8 cellular contexts compared by ENCODE assay signal in genomic region chr9:99000480-99001395, GRCh38. TPM values are rescaled to one million over a fixed set of nuclear protein-coding genes. Genes with fewer than 3 reads are reported as not detected.
DNase-seq lines count a peak whose midpoint lies in the region; ATAC-seq, FAIRE-seq and TF ChIP-seq lines count a peak whose summit lies in the region.

No MANE protein-coding gene starts in this region.

- peaks cover 4 to 12% (median 5%) of the 10 kb centered on the region in 3 donors for H3K4me1 Mint-ChIP-seq in naive B cell

- peaks cover 3 to 33% (median 28%) of the 10 kb centered on the region in 3 donors for H3K27me3 Mint-ChIP-seq in naive B cell

- no peak overlapping the region for H4K8ac ChIP-seq in H1 (ENCODE audit: extremely low read depth, insufficient read depth, low read length)

- peak; percentile 71 to 78 for TF ChIP-seq RAD21 in H1 (IDR thresholded peaks at IDR 0.05 in 1 of 2, conservative IDR thresholded peaks at IDR 0.05 in 1 of 2; ENCODE audit: low read depth in 2 of 2, low read length in 2 of 2)

- H4K20me1 ChIP-seq in DND-41 (ENCODE audit: insufficient read depth, low read length) = no peaks in the 10 kb centered on the region
- H4K20me1 ChIP-seq in H1 (replicated peaks in 1 of 2; ENCODE audit: control insufficient read depth in 1 of 2, insufficient read depth in 2 of 2, low read length in 2 of 2) = no peaks in the 10 kb centered on the region

- H3K9me3 ChIP-seq in DND-41 (ENCODE audit: insufficient read depth, low read length, severe bottlenecking) (no peaks in the 10 kb centered on the region), H1 (ENCODE audit: insufficient read depth in 2 of 2, low read depth in 1 of 2, low read length in 1 of 2) (no peaks in the 10 kb centered on the region), tibial nerve (no peaks in the 10 kb centered on the region)

- H2AFZ ChIP-seq in DND-41 (ENCODE audit: low read depth, low read length) (no peak overlapping the region), H1 (ENCODE audit: low read length) (no peak overlapping the region)

- peak; percentile 67 for DNase-seq in DND-41
- peak; percentile 19 for DNase-seq in NCI-H524 treated with DMSO at 0.1 percent for 48 hours (lab: John Stamatoyannopoulos, UW)
- DNase-seq in activated CD4-positive, alpha-beta T cell treated with anti-CD3 and anti-CD28 coated beads, Interleukin-2, amount 50 U/mL, for 48 hours = peak; percentile 49 to 62
- DNase-seq in H1 (ENCODE audit: low read depth in 1 of 2, low spot score in 2 of 2) = no peak
- DNase-seq in naive B cell = peak; percentile 48
- peak in 1 of 2 donors; percentile 67 for DNase-seq in tibial nerve (ENCODE audit: low spot score in 2 of 2)
- no peak for DNase-seq in dedifferentiated amniotic fluid mesenchymal stem cell (ENCODE audit: extremely low spot score)

- 63% methylated on average over 5 of the region's 5 CpGs; no CpG with 5 or more reads in 1 of the 2 experiments for WGBS in H1 (ENCODE audit: extremely low coverage in 1 of 2, insufficient coverage in 1 of 2, insufficient read length in 1 of 2, insufficient replicate concordance in 2 of 2, low coverage in 1 of 2, low lambda C conversion rate in 2 of 2, missing lambda C conversion rate in 1 of 2), 2 experiments
- WGBS in tibial nerve, 2 donors = 80 to 82% methylated on average over 5 of the region's 5 CpGs

- H3K9ac ChIP-seq in DND-41 (ENCODE audit: low read depth, low read length) = no peak overlapping the region
- H3K9ac ChIP-seq in H1 (replicated peaks in 1 of 4; ENCODE audit: extremely low read depth in 1 of 4, low read depth in 3 of 4, low read length in 3 of 4) = no peak overlapping the region

- TF ChIP-seq POLR2A in H1 (IDR thresholded peaks at IDR 0.05; ENCODE audit: control extremely low read depth in 1 of 2, low read depth in 2 of 2, low read length in 2 of 2) (no peak), tibial nerve (IDR thresholded peaks at IDR 0.05) (no peak)

- no peaks in the 10 kb centered on the region for H3K23me2 ChIP-seq in H1 (ENCODE audit: low read depth, low read length)

- no peak overlapping the region for H3K56ac ChIP-seq in H1 (replicated peaks; ENCODE audit: insufficient read length, low read depth, low read length)

- TF ChIP-seq EP300 in H1 (IDR thresholded peaks at IDR 0.05; ENCODE audit: borderline replicate concordance in 1 of 2, low read depth in 2 of 2, low read length in 2 of 2) (no peak), tibial nerve (IDR thresholded peaks at IDR 0.05) (no peak)

- no peak overlapping the region for H3K4me3 Mint-ChIP-seq in naive B cell

- H3K4me1 ChIP-seq in DND-41 (ENCODE audit: insufficient read depth, low read length) (no peaks in the 10 kb centered on the region), H1 (replicated peaks in 1 of 4; ENCODE audit: control insufficient read depth in 3 of 4, insufficient read depth in 4 of 4, low read length in 3 of 4) (peaks cover 0 to 4% (median under 1%) of the 10 kb centered on the region in 4 experiments; a peak in 2 of 7 replicates), tibial nerve (peaks cover 0 to 41% (median 12%) of the 10 kb centered on the region in 4 donors)

- CTCF ChIA-PET in H1 (lab: Charles Lee; ENCODE audit: partially characterized antibody) = interaction anchor here (0.6 to 10.2 kb wide), 42 partner anchors 9 to 198 kb away, joined by 3 to 116 read pairs (median 4); partner anchors contain the start of gene COL15A1

- no peak overlapping the region for H2BK15ac ChIP-seq in H1 (ENCODE audit: low read length)

- peaks cover 2% of the 10 kb centered on the region for H3K27me3 ChIP-seq in DND-41 (ENCODE audit: insufficient read depth, low read length, poor library complexity)
- H3K27me3 ChIP-seq in H1 (replicated peaks in 1 of 4; ENCODE audit: control insufficient read depth in 3 of 4, extremely low read depth in 1 of 4, insufficient read depth in 3 of 4, low read length in 3 of 4) = no peaks in the 10 kb centered on the region; a peak in 1 of 7 replicates
- no peaks in the 10 kb centered on the region for H3K27me3 ChIP-seq in tibial nerve

- no peak overlapping the region for H4K5ac ChIP-seq in H1 (ENCODE audit: insufficient read length, low read depth, low read length)

- no peak overlapping the region for H2BK120ac ChIP-seq in H1 (replicated peaks; ENCODE audit: low read depth, low read length)

- H2BK12ac ChIP-seq in H1 (ENCODE audit: low read depth, low read length) = no peak overlapping the region

- ATAC-seq in DND-41 (ENCODE audit: insufficient read depth, low read depth) (peak; percentile 74), HG02759 (IDR thresholded peaks at IDR 0.05; ENCODE audit: unreplicated experiment) (peak; percentile 58), naive B cell (ENCODE audit: low read depth in 2 of 2) (peak; percentile 81 to 88)

- no peak overlapping the region for H3K4ac ChIP-seq in H1 (replicated peaks; ENCODE audit: insufficient read length, low read depth, low read length)

- H3K79me2 ChIP-seq in DND-41 (ENCODE audit: insufficient read depth, low read length) (no peaks in the 10 kb centered on the region), H1 (ENCODE audit: control insufficient read depth in 1 of 2, insufficient read depth in 2 of 2, low read length in 2 of 2) (no peaks in the 10 kb centered on the region)

- peak; percentile 76 for TF ChIP-seq CTCF in DND-41 (IDR thresholded peaks at IDR 0.05; ENCODE audit: borderline replicate concordance, extremely low read depth, low read length, poor library complexity, severe bottlenecking)
- TF ChIP-seq CTCF in H1 (IDR thresholded peaks at IDR 0.05; ENCODE audit: control extremely low read depth in 1 of 3, insufficient read depth in 1 of 3, low read depth in 1 of 3, low read length in 3 of 3) = peak; percentile 52 to 70 (median 56)
- peak; percentile 44 to 69 (median 53) for TF ChIP-seq CTCF in tibial nerve (IDR thresholded peaks at IDR 0.05)

- H3K4me2 ChIP-seq in DND-41 (ENCODE audit: insufficient read depth, low read length) (no peak overlapping the region), H1 (ENCODE audit: insufficient read depth in 1 of 2, low read depth in 2 of 2, low read length in 2 of 2) (peak overlapping the region in 1 of 2 experiments; percentile 9; a peak in 1 of 4 replicates)

- POLR2A ChIA-PET in H1 (lab: Charles Lee; ENCODE audit: partially characterized antibody) = interaction anchor here (1.0 to 2.7 kb wide), 2 partner anchors 104 to 121 kb away, joined by 3 to 9 read pairs; partner anchors contain the start of gene TGFBR1

- peaks cover 0 to 6% of the 10 kb centered on the region in 2 donors for H3K36me3 Mint-ChIP-seq in naive B cell

- no peak overlapping the region for H4K91ac ChIP-seq in H1 (replicated peaks; ENCODE audit: insufficient read length, low read length)

- H3K36me3 ChIP-seq in DND-41 (ENCODE audit: insufficient read depth, low read length) (no peaks in the 10 kb centered on the region), H1 (ENCODE audit: control insufficient read depth in 2 of 4, insufficient read depth in 4 of 4, low read length in 3 of 4) (no peaks in the 10 kb centered on the region), tibial nerve (peaks cover 0 to 23% (median 0%) of the 10 kb centered on the region in 3 donors)

- H3K23ac ChIP-seq in H1 (ENCODE audit: insufficient read length) = no peak overlapping the region

- no peak for FAIRE-seq in H1 (lab: Jason Lieb, UNC)

- H3K4me3 ChIP-seq in DND-41 (ENCODE audit: low read depth in 1 of 2, low read length in 2 of 2) = no peak overlapping the region
- no peak overlapping the region for H3K4me3 ChIP-seq in H1 (ENCODE audit: extremely low read depth in 1 of 4, insufficient read depth in 2 of 4, low read depth in 3 of 4, low read length in 4 of 4)
- no peak overlapping the region for H3K4me3 ChIP-seq in tibial nerve

- no peaks in the 10 kb centered on the region for H3K79me1 ChIP-seq in H1 (ENCODE audit: low read depth, low read length)

- H2BK20ac ChIP-seq in H1 (ENCODE audit: low read length) = no peak overlapping the region

- no peak overlapping the region for H3K14ac ChIP-seq in H1 (ENCODE audit: insufficient read length)

- no peak overlapping the region for H2AK5ac ChIP-seq in H1 (ENCODE audit: low read depth, low read length)

- no peaks in the 10 kb centered on the region for H3K9me3 Mint-ChIP-seq in naive B cell

- H3K27ac Mint-ChIP-seq in naive B cell = no peak overlapping the region

- H3K27ac ChIP-seq in DND-41 (ENCODE audit: low read length) (no peak overlapping the region), H1 (ENCODE audit: low read depth, low read length) (no peak overlapping the region), tibial nerve (no peak overlapping the region)

- no peak overlapping the region for H2BK5ac ChIP-seq in H1 (ENCODE audit: low read depth, low read length)

- H3K18ac ChIP-seq in H1 (ENCODE audit: extremely low read depth, low read length) = no peak overlapping the region

TF ChIP-seq in H1, 55 proteins besides CTCF, POLR2A, EP300 and RAD21 (continues in another document):
- TF ChIP-seq SP2 (IDR thresholded peaks at IDR 0.05; ENCODE audit: low read length) (no peak), E2F6 (IDR thresholded peaks at IDR 0.05) (no peak), EGR1 (IDR thresholded peaks at IDR 0.05; ENCODE audit: borderline replicate concordance, low read depth, low read length) (no peak), CTBP2 (IDR thresholded peaks at IDR 0.05; ENCODE audit: borderline replicate concordance, insufficient read depth, insufficient read length, low read length) (no peak), CBX5 (IDR thresholded peaks at IDR 0.05; ENCODE audit: low read depth, low read length) (no peak), SIN3A (conservative IDR thresholded peaks at IDR 0.05 in 1 of 2, IDR thresholded peaks at IDR 0.05 in 1 of 2; ENCODE audit: low read depth in 1 of 2, low read length in 2 of 2) (no peak), SP4 (IDR thresholded peaks at IDR 0.05; ENCODE audit: low read length) (no peak), JUN (IDR thresholded peaks at IDR 0.05; ENCODE audit: low read depth, low read length) (no peak), SUZ12 (IDR thresholded peaks at IDR 0.05; ENCODE audit: low read length) (no peak)

RNA-seq across cellular contexts. Expression of gene COL15A1, which starts 57.0 kb away (rescaled TPM):
- 0.08 and 0.15 TPM in 2 replicates for total RNA-seq in H1 (2021; fragmentation: NEBNext Ultra II Directional; extraction: Animal tissue kit (Norgen Biotek cat#: 25700))
- polyA plus RNA-seq in H1 (2011; rRNA removed) = 0.12 and 0.19 TPM in 2 replicates
- polyA plus RNA-seq in H1 (2011; cell fraction: cytosol; rRNA removed) = 0.13 TPM
- polyA plus RNA-seq in H1 (2011; cell fraction: nucleus; rRNA removed) = 1.2 TPM
- 0.08 to 0.29 TPM (median 0.09 TPM) in 3 of 4 replicates, not detected in the other for polyA plus RNA-seq in H1 (2012, experiment 1 of 2)
- polyA plus RNA-seq in H1 (2012, experiment 2 of 2) = 0.07 TPM
- 0.06 TPM for polyA plus RNA-seq in H1 (2013, experiment 1 of 2)
- polyA plus RNA-seq in H1 (2013, experiment 2 of 2) = 0.07 TPM
- 0.24 and 0.41 TPM in 2 replicates for polyA minus RNA-seq in H1 (2011; rRNA and poly(A)+ RNA removed)
- polyA minus RNA-seq in H1 (2011; cell fraction: cytosol; rRNA and poly(A)+ RNA removed) = not detected
- polyA minus RNA-seq in H1 (2011; cell fraction: nucleus; rRNA and poly(A)+ RNA removed) = 0.30 TPM
- not detected for polyA plus RNA-seq in naive B cell (ENCODE audit: low read depth in 6 of 6)
- 10 to 100 TPM; 25.8 to 55.3 (median 36.0) TPM for total RNA-seq in tibial nerve

Comparison
In these comparisons a context has a peak if more than half of its experiments do, and no peak if none do; other contexts are left out.
1. DNase-seq: peak in DND-41 (single experiment), NCI-H524 treated with DMSO at 0.1 percent for 48 hours (single experiment), activated CD4-positive, alpha-beta T cell treated with anti-CD3 and anti-CD28 coated beads, Interleukin-2, amount 50 U/mL, for 48 hours (2 of 2) and naive B cell (single experiment); none in H1 (0 of 2) and dedifferentiated amniotic fluid mesenchymal stem cell (single experiment).
2. RNA of gene COL15A1, which starts 57.0 kb away (total RNA-seq): 25.8 to 55.3 TPM in tibial nerve; 0.08 to 0.15 TPM in H1; every median in the first group is over 10 times any median in the second.
3. Peak in every context shown above with its lines, with median percentiles within 50 percentile points of each other: ATAC-seq and CTCF ChIP-seq.